In genomic region chr20:33871362-33871761, GRCh38 we compare ENCODE assay signal across 21 cellular contexts.
DNase-seq lines count a peak whose midpoint lies in the region; ATAC-seq and TF ChIP-seq lines count a peak whose summit lies in the region.
"Had no signal": no experiment of that assay in that cellular context is flagged by ENCODE, and none has a peak within 500 bp of the region (broad histone marks: within the 10 kb centered on the region; RNA-seq: fewer than 3 reads in every experiment).

No MANE protein-coding gene starts in this region.

- no peaks in the 10 kb centered on the region for H4K20me1 ChIP-seq in mammary epithelial cell (ENCODE audit: insufficient read depth, low read length)
- no peaks in the 10 kb centered on the region for H4K20me1 ChIP-seq in osteoblast (ENCODE audit: insufficient read depth, low read length)

- H3K4me2 ChIP-seq in mammary epithelial cell (ENCODE audit: insufficient read depth, low read depth, low read length) (no peak overlapping the region), osteoblast (ENCODE audit: insufficient read depth, low read length) (peak overlapping the region; percentile 61)
- H3K4me2 ChIP-seq: smooth muscle cell had no signal

- DNase-seq in MCF 10A (ENCODE audit: unreplicated experiment) (no peak), mammary epithelial cell (no peak), fibroblast of peridontal ligament (ENCODE audit: extremely low read depth) (peak; percentile 73), osteoblast (ENCODE audit: insufficient read length, low spot score, missing footprints) (peak; percentile 87), aorta (no peak), omental fat pad (ENCODE audit: low spot score) (no peak), H4 (ENCODE audit: low spot score) (no peak)
- no peak for DNase-seq in activated CD8-positive, alpha-beta T cell treated with anti-CD3 and anti-CD28 coated beads, Interleukin-2, amount 10 ng/mL, durations not matched to agents 7 days and 5 days
- DNase-seq: 8988T; CD4-positive, alpha-beta memory T cell; DMS79 treated with DMSO at 0.1 percent for 48 hours; Kasumi-1; NK-92 treated with Interleukin-12 subunit alpha and Interleukin-12 subunit beta, amount 100 ng/mL, for 24 hours; stimulated activated CD4-positive, alpha-beta T cell treated with anti-CD3 and anti-CD28 coated beads, Interleukin-4, amount 100 ng/mL, for 4 hours; stimulated activated CD8-positive, alpha-beta memory T cell treated with anti-CD3 and anti-CD28 coated beads, Interleukin-4, amount 100 ng/mL, for 48 hours had no signal

- no peak overlapping the region for H3K9ac ChIP-seq in mammary epithelial cell (ENCODE audit: insufficient read depth, low read length)
- H3K9ac ChIP-seq: parathyroid adenoma had no signal

- H3K9me3 Mint-ChIP-seq in MCF 10A (ENCODE audit: unreplicated experiment), result no peaks in the 10 kb centered on the region
- no peaks in the 10 kb centered on the region for H3K9me3 Mint-ChIP-seq in activated CD8-positive, alpha-beta T cell treated with anti-CD3 and anti-CD28 coated beads, Interleukin-2, amount 10 ng/mL, durations not matched to agents 7 days and 5 days (ENCODE audit: insufficient read depth)
- H3K9me3 Mint-ChIP-seq: activated naive CD4-positive, alpha-beta T cell treated with anti-CD3 and anti-CD28 coated beads, Interleukin-2, amount 50 U/mL, for 24 hours; CD4-positive, alpha-beta memory T cell; type B pancreatic cell had no signal

- TF ChIP-seq CTCF in MCF 10A (IDR thresholded peaks at IDR 0.05; ENCODE audit: unreplicated experiment) (no peak), mammary epithelial cell (conservative IDR thresholded peaks at IDR 0.05 in 1 of 2, IDR thresholded peaks at IDR 0.05 in 1 of 2; ENCODE audit: extremely low read depth in 1 of 2, insufficient read depth in 1 of 2, low read depth in 1 of 2, low read length in 2 of 2) (no peak), osteoblast (IDR thresholded peaks at IDR 0.05; ENCODE audit: extremely low read depth, low read depth, low read length) (no peak), omental fat pad (IDR thresholded peaks at IDR 0.05) (no peak)

- no peak overlapping the region for H3K4me3 ChIP-seq in mammary epithelial cell (replicated peaks in 1 of 3; ENCODE audit: insufficient read depth in 1 of 3, low read depth in 2 of 3, low read length in 3 of 3)
- peak overlapping the region; percentile 54 for H3K4me3 ChIP-seq in osteoblast (ENCODE audit: insufficient read depth, low read length)
- no peak overlapping the region for H3K4me3 ChIP-seq in aorta (ENCODE audit: low read length in 2 of 2)
- H3K4me3 ChIP-seq: smooth muscle cell had no signal

- intact Hi-C loops in MCF 10A (cut with micrococcal nuclease) (no loop called here), mammary epithelial cell (cut with micrococcal nuclease) (no loop called here), aorta (cut with DNase I) (no loop called here)

- H3K27ac ChIP-seq in mammary epithelial cell (ENCODE audit: insufficient read depth, low read depth, low read length) (no peak overlapping the region), osteoblast (ENCODE audit: low read depth, low read length) (no peak overlapping the region), aorta (ENCODE audit: low read depth in 1 of 2, low read length in 2 of 2) (no peak overlapping the region)
- H3K27ac ChIP-seq: parathyroid adenoma, RWPE1 had no signal

- no peaks in the 10 kb centered on the region for H3K36me3 Mint-ChIP-seq in MCF 10A (ENCODE audit: insufficient read depth, unreplicated experiment)
- no peaks in the 10 kb centered on the region for H3K36me3 Mint-ChIP-seq in activated CD8-positive, alpha-beta T cell treated with anti-CD3 and anti-CD28 coated beads, Interleukin-2, amount 10 ng/mL, durations not matched to agents 7 days and 5 days (ENCODE audit: low read depth)
- H3K36me3 Mint-ChIP-seq: activated naive CD4-positive, alpha-beta T cell treated with anti-CD3 and anti-CD28 coated beads, Interleukin-2, amount 50 U/mL, for 24 hours; CD4-positive, alpha-beta memory T cell; type B pancreatic cell had no signal

- 59% methylated on average over 4 of the region's 12 CpGs for WGBS in mammary epithelial cell (ENCODE audit: low coverage, missing lambda C conversion rate)
- WGBS in aorta, 2 donors, result 19 to 31% methylated on average over 12 of the region's 12 CpGs

- peaks cover 46% of the 10 kb centered on the region for H3K27me3 Mint-ChIP-seq in MCF 10A (ENCODE audit: insufficient read depth, unreplicated experiment)
- H3K27me3 Mint-ChIP-seq in activated CD8-positive, alpha-beta T cell treated with anti-CD3 and anti-CD28 coated beads, Interleukin-2, amount 10 ng/mL, durations not matched to agents 7 days and 5 days (ENCODE audit: low read depth), result no peaks in the 10 kb centered on the region
- H3K27me3 Mint-ChIP-seq: activated naive CD4-positive, alpha-beta T cell treated with anti-CD3 and anti-CD28 coated beads, Interleukin-2, amount 50 U/mL, for 24 hours had no signal

- peak; percentile 5 for ATAC-seq in aorta (ENCODE audit: low FRiP score)
- ATAC-seq in activated CD8-positive, alpha-beta T cell treated with anti-CD3 and anti-CD28 coated beads, Interleukin-2, amount 10 ng/mL, durations not matched to agents 7 days and 5 days, result no peak
- no peak for ATAC-seq in omental fat pad (ENCODE audit: low FRiP score)
- ATAC-seq: esophagus mucosa had no signal

- H3K4me1 Mint-ChIP-seq in MCF 10A (ENCODE audit: insufficient read depth, unreplicated experiment), result no peaks in the 10 kb centered on the region
- no peaks in the 10 kb centered on the region for H3K4me1 Mint-ChIP-seq in activated CD8-positive, alpha-beta T cell treated with anti-CD3 and anti-CD28 coated beads, Interleukin-2, amount 10 ng/mL, durations not matched to agents 7 days and 5 days (ENCODE audit: low read depth)
- H3K4me1 Mint-ChIP-seq: activated naive CD4-positive, alpha-beta T cell treated with anti-CD3 and anti-CD28 coated beads, Interleukin-2, amount 50 U/mL, for 24 hours; CD4-positive, alpha-beta memory T cell had no signal

- in situ Hi-C loops in mammary epithelial cell (cut with MboI; ENCODE audit: low sequenced_read_pairs in 2 of 2), result no loop called here

- dilution Hi-C loops in mammary epithelial cell (cut with HindIII; ENCODE audit: low sequenced_read_pairs), result no loop called here

- H3K4me1 ChIP-seq in mammary epithelial cell (ENCODE audit: insufficient read depth, low read length), result no peaks in the 10 kb centered on the region
- H3K4me1 ChIP-seq in osteoblast (ENCODE audit: insufficient read depth, low read length), result peaks cover 6% of the 10 kb centered on the region
- no peaks in the 10 kb centered on the region for H3K4me1 ChIP-seq in aorta (ENCODE audit: control insufficient read depth in 1 of 2, insufficient read depth in 2 of 2, low read length in 2 of 2)
- H3K4me1 ChIP-seq: parathyroid adenoma had no signal

- POLR2A ChIA-PET in MCF 10A (lab: Yijun Ruan, JAX), result interaction anchor here (0.9 kb wide), 1 partner anchor 11 kb away, joined by 3 read pairs; no protein-coding TSS in a partner anchor
- POLR2A ChIA-PET in activated CD8-positive, alpha-beta T cell treated with anti-CD3 and anti-CD28 coated beads, Interleukin-2, amount 10 ng/mL, durations not matched to agents 7 days and 5 days (lab: Charles Lee), result no interaction called here

- H2AFZ ChIP-seq in mammary epithelial cell (ENCODE audit: low read depth, low read length) (no peak overlapping the region), osteoblast (ENCODE audit: low read length) (peak overlapping the region; percentile 68)
- H2AFZ ChIP-seq: parathyroid adenoma had no signal

- H3K36me3 ChIP-seq in mammary epithelial cell (ENCODE audit: insufficient read depth, low read length) (no peaks in the 10 kb centered on the region), osteoblast (ENCODE audit: insufficient read depth, low read length) (no peaks in the 10 kb centered on the region), aorta (ENCODE audit: control insufficient read depth in 1 of 2, insufficient read depth in 2 of 2, low read length in 1 of 2) (no peaks in the 10 kb centered on the region)

- H3K27me3 ChIP-seq in mammary epithelial cell (ENCODE audit: insufficient read depth, low read length) (no peaks in the 10 kb centered on the region), osteoblast (ENCODE audit: insufficient read depth, low read length) (peaks cover 2% of the 10 kb centered on the region), aorta (ENCODE audit: control insufficient read depth in 1 of 2, insufficient read depth in 2 of 2, low read length in 1 of 2) (no peaks in the 10 kb centered on the region)

- H3K27ac Mint-ChIP-seq in MCF 10A (ENCODE audit: low read depth, unreplicated experiment), result peak overlapping the region; percentile 33
- H3K27ac Mint-ChIP-seq in activated CD8-positive, alpha-beta T cell treated with anti-CD3 and anti-CD28 coated beads, Interleukin-2, amount 10 ng/mL, durations not matched to agents 7 days and 5 days, result no peak overlapping the region
- H3K27ac Mint-ChIP-seq: activated naive CD4-positive, alpha-beta T cell treated with anti-CD3 and anti-CD28 coated beads, Interleukin-2, amount 50 U/mL, for 24 hours; type B pancreatic cell had no signal

- no peak overlapping the region for H3K4me3 Mint-ChIP-seq in MCF 10A (ENCODE audit: unreplicated experiment)
- no peak overlapping the region for H3K4me3 Mint-ChIP-seq in activated CD8-positive, alpha-beta T cell treated with anti-CD3 and anti-CD28 coated beads, Interleukin-2, amount 10 ng/mL, durations not matched to agents 7 days and 5 days
- H3K4me3 Mint-ChIP-seq: activated naive CD4-positive, alpha-beta T cell treated with anti-CD3 and anti-CD28 coated beads, Interleukin-2, amount 50 U/mL, for 24 hours; CD4-positive, alpha-beta memory T cell; type B pancreatic cell had no signal

- no TSS peak for BruUV-seq in MCF 10A (replicated peaks; lab: Mats Ljungman, UMichigan)
- BruUV-seq in mammary epithelial cell (replicated peaks; lab: Mats Ljungman, UMichigan), result no TSS peak

- H3K9me3 ChIP-seq in mammary epithelial cell (replicated peaks; ENCODE audit: insufficient read depth, low read length) (no peaks in the 10 kb centered on the region), osteoblast (ENCODE audit: low read depth, low read length) (no peaks in the 10 kb centered on the region), aorta (ENCODE audit: control insufficient read depth, low read length) (no peaks in the 10 kb centered on the region)

- H3K79me2 ChIP-seq in mammary epithelial cell (ENCODE audit: insufficient read depth, low read length) (no peaks in the 10 kb centered on the region), osteoblast (ENCODE audit: insufficient read depth, low read length) (no peaks in the 10 kb centered on the region)
- H3K79me2 ChIP-seq: parathyroid adenoma had no signal

- CTCF ChIA-PET in MCF 10A (lab: Yijun Ruan, JAX), result interaction anchor here (0.7 kb wide), 1 partner anchor 638 kb away, joined by 4 read pairs; no protein-coding TSS in a partner anchor
- CTCF ChIA-PET in mammary epithelial cell (lab: Charles Lee; ENCODE audit: low non-redundant PET), result no interaction called here
- CTCF ChIA-PET in activated CD8-positive, alpha-beta T cell treated with anti-CD3 and anti-CD28 coated beads, Interleukin-2, amount 10 ng/mL, durations not matched to agents 7 days and 5 days (lab: Charles Lee), result no interaction called here

Comparison
In these comparisons a context has a peak if more than half of its experiments do, and no peak if none do; other contexts are left out.
1. DNase-seq: peak in fibroblast of peridontal ligament (single experiment) and osteoblast (single experiment); none in MCF 10A (single experiment), mammary epithelial cell (single experiment), aorta (0 of 2), activated CD8-positive, alpha-beta T cell treated with anti-CD3 and anti-CD28 coated beads, Interleukin-2, amount 10 ng/mL, durations not matched to agents 7 days and 5 days (single experiment), omental fat pad (single experiment) and H4 (single experiment).